12 cellular contexts compared by ENCODE assay signal in genomic region chr1:97277891-97278662, GRCh38.
DNase-seq lines count a peak whose midpoint lies in the region; ATAC-seq, FAIRE-seq and TF ChIP-seq lines count a peak whose summit lies in the region.
"Had no signal": no experiment of that assay in that cellular context is flagged by ENCODE, and none has a peak within 500 bp of the region (broad histone marks: within the 10 kb centered on the region; RNA-seq: fewer than 3 reads in every experiment).

No MANE protein-coding gene starts in this region.

- H3K27me3 ChIP-seq in bronchial epithelial cell (ENCODE audit: control insufficient read depth, insufficient read depth, low read length) (no peaks in the 10 kb centered on the region), lower lobe of right lung (ENCODE audit: low read depth) (no peaks in the 10 kb centered on the region), ascending aorta (no peaks in the 10 kb centered on the region)

- peak; percentile 7 for FAIRE-seq in bronchial epithelial cell (lab: Jason Lieb, UNC)

- TF ChIP-seq CTCF in AG09309 (IDR thresholded peaks at IDR 0.05; ENCODE audit: control insufficient read depth, insufficient read depth, low read depth, low read length, missing control alignments) (no peak), bronchial epithelial cell (IDR thresholded peaks at IDR 0.05; ENCODE audit: insufficient read depth, low read length, severe bottlenecking) (no peak), lower lobe of right lung (IDR thresholded peaks at IDR 0.05) (no peak), ascending aorta (IDR thresholded peaks at IDR 0.05) (no peak)

- no peak overlapping the region for H3K4me3 ChIP-seq in AG09309 (ENCODE audit: control insufficient read depth, low read depth, low read length)
- no peak overlapping the region for H3K4me3 ChIP-seq in bronchial epithelial cell (ENCODE audit: low read depth, low read length)
- H3K4me3 ChIP-seq in lower lobe of right lung: no peak overlapping the region
- H3K4me3 ChIP-seq in ascending aorta: no peak overlapping the region
- H3K4me3 ChIP-seq: coronary artery, psoas muscle had no signal

- H3K4me1 ChIP-seq in lower lobe of right lung (peaks cover 4% of the 10 kb centered on the region), ascending aorta (no peaks in the 10 kb centered on the region)
- H3K4me1 ChIP-seq: psoas muscle had no signal

- H3K9me3 ChIP-seq in lower lobe of right lung (no peaks in the 10 kb centered on the region), ascending aorta (no peaks in the 10 kb centered on the region)
- H3K9me3 ChIP-seq: psoas muscle had no signal

- ATAC-seq in lower lobe of right lung: peak; percentile 69 to 90
- no peak for ATAC-seq in GM18519 (IDR thresholded peaks at IDR 0.05; ENCODE audit: low FRiP score, unreplicated experiment)
- ATAC-seq: psoas muscle had no signal

- peak overlapping the region; percentile 6 for H3K27ac ChIP-seq in lower lobe of right lung
- no peak overlapping the region for H3K27ac ChIP-seq in ascending aorta
- H3K27ac ChIP-seq: coronary artery, psoas muscle had no signal

- DNase-seq in AG09309 (ENCODE audit: low read depth): peak; percentile 43
- peak; percentile 56 for DNase-seq in HPDE6-E6E7 (ENCODE audit: extremely low spot score)
- peak; percentile 97 for DNase-seq in bronchial epithelial cell (ENCODE audit: low read depth)
- DNase-seq in lower lobe of right lung: no peak
- no peak for DNase-seq in ascending aorta (ENCODE audit: low spot score in 2 of 2)
- DNase-seq in activated CD4-positive, CD25-positive, alpha-beta regulatory T cell (lab: John Stamatoyannopoulos, UW): no peak
- DNase-seq in Kasumi-1 (lab: John Stamatoyannopoulos, UW): no peak
- DNase-seq: DMS 273 treated with DMSO at 0.1 percent for 48 hours, NCI-H2171 treated with DMSO at 0.1 percent for 48 hours, psoas muscle had no signal

- intact Hi-C loops in lower lobe of right lung (cut with DNase I): no loop called here
- intact Hi-C loops in ascending aorta (cut with DNase I): no loop called here

- no peaks in the 10 kb centered on the region for H3K36me3 ChIP-seq in bronchial epithelial cell (ENCODE audit: control insufficient read depth, insufficient read depth, low read length)
- no peaks in the 10 kb centered on the region for H3K36me3 ChIP-seq in lower lobe of right lung
- no peaks in the 10 kb centered on the region for H3K36me3 ChIP-seq in ascending aorta

Comparison
In these comparisons a context has a peak if more than half of its experiments do, and no peak if none do; other contexts are left out.
1. DNase-seq: peak in AG09309 (single experiment), HPDE6-E6E7 (single experiment) and bronchial epithelial cell (single experiment); none in lower lobe of right lung (single experiment), ascending aorta (0 of 2), activated CD4-positive, CD25-positive, alpha-beta regulatory T cell (0 of 4) and Kasumi-1 (0 of 2).